20 cellular contexts compared by ENCODE assay signal in the genomic region with DNA sequence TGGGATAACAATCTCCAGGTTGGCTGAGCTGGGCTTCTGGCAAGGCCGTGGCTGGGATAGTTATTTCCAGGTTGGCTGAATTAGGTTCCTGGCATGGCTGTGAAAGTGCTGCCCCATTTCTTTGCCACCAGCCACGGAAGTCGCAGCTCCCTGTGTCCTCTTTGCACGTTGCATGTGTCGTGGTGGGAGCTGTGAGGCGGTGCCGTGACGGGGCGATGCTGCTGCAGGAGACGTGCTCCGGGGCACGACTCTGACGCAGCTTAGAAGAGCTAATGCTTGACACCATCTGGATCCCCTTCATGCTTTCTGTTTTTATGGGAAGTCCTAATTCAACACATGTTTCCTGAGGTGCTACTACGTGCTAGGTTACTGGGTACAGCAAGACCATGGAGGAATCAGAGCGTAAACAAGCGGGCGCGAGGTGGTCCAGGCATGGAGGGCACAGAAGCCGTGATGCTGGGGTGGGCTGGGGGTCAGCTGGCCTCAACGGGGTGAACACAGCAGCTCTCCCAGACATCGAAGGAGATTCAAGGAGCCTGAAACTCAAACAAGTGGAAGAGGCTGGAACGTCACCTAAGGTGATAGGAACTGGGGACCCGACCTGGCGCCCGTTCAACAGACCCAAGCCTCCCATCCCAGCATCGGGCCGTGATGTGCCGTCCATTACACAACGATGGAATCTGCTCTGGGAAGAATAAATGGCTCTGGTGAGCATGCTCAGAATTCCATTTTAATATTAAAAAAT.
DNase-seq lines count a peak whose midpoint lies in the region; ATAC-seq lines count a peak whose summit lies in the region.
"Had no signal": no experiment of that assay in that cellular context is flagged by ENCODE, and none has a peak within 500 bp of the region (broad histone marks: within the 10 kb centered on the region; RNA-seq: fewer than 3 reads in every experiment).

No MANE protein-coding gene starts in this region.

- no peak overlapping the region for H4K91ac ChIP-seq in neuronal stem cell (ENCODE audit: low read depth, low read length, poor library complexity)

- no peaks in the 10 kb centered on the region for H3K27me3 ChIP-seq in neuronal stem cell (ENCODE audit: control insufficient read depth in 3 of 3, insufficient read depth in 3 of 3, low read depth in 1 of 3, low read length in 3 of 3)
- no peaks in the 10 kb centered on the region for H3K27me3 ChIP-seq in effector memory CD4-positive, alpha-beta T cell (replicated peaks; ENCODE audit: control insufficient read depth, insufficient read depth, low read length, poor library complexity, severe bottlenecking)
- H3K27me3 ChIP-seq: BE2C had no signal

- H3K14ac ChIP-seq in neuronal stem cell (ENCODE audit: low read length) = peak overlapping the region; percentile 31

- ATAC-seq in GM21576 (IDR thresholded peaks at IDR 0.05; ENCODE audit: unreplicated experiment) = no peak

- no peak overlapping the region for H2BK120ac ChIP-seq in neuronal stem cell (ENCODE audit: low read depth, low read length)

- no peak overlapping the region for H3K4me3 Mint-ChIP-seq in activated naive CD4-positive, alpha-beta T cell treated with anti-CD3 and anti-CD28 coated beads, Interleukin-2, amount 10 ng/mL, durations not matched to agents 7 days and 5 days
- no peak overlapping the region for H3K4me3 Mint-ChIP-seq in activated naive CD4-positive, alpha-beta T cell treated with anti-CD3 and anti-CD28 coated beads for 36 hours
- H3K4me3 Mint-ChIP-seq: CD4-positive, alpha-beta memory T cell; HFFc6 had no signal

- H3K4ac ChIP-seq in neuronal stem cell (ENCODE audit: low read length) = no peak overlapping the region

- CTCF ChIA-PET in activated naive CD4-positive, alpha-beta T cell treated with anti-CD3 and anti-CD28 coated beads, Interleukin-2, amount 10 ng/mL, durations not matched to agents 7 days and 5 days (lab: Charles Lee) = interaction anchor here (1.3 kb wide), 1 partner anchor 9 kb away, joined by 3 read pairs; no protein-coding TSS in a partner anchor
- CTCF ChIA-PET in activated naive CD4-positive, alpha-beta T cell treated with anti-CD3 and anti-CD28 coated beads for 36 hours (lab: Charles Lee) = no interaction called here

- WGBS in neuronal stem cell (ENCODE audit: extremely low coverage in 2 of 2, insufficient read length in 2 of 2, insufficient replicate concordance in 1 of 2), 2 donors = no CpG with 5 or more reads among the region's 29 CpGs

- no peak overlapping the region for H3K27ac ChIP-seq in neuronal stem cell (replicated peaks; ENCODE audit: low read length)
- H3K27ac ChIP-seq in effector memory CD4-positive, alpha-beta T cell (ENCODE audit: insufficient read depth, low read length, poor library complexity, severe bottlenecking) = no peak overlapping the region
- H3K27ac ChIP-seq: A549 had no signal

- H3K4me1 ChIP-seq in neuronal stem cell (ENCODE audit: control insufficient read depth in 2 of 2, insufficient read depth in 1 of 2, low read depth in 1 of 2, low read length in 2 of 2) = peaks cover 2 to 9% of the 10 kb centered on the region in 2 donors
- no peaks in the 10 kb centered on the region for H3K4me1 ChIP-seq in effector memory CD4-positive, alpha-beta T cell (ENCODE audit: control insufficient read depth, insufficient read depth, low read length, poor library complexity, severe bottlenecking)
- H3K4me1 ChIP-seq: A549, BE2C, HAP-1 had no signal

- no peak overlapping the region for H3K4me3 ChIP-seq in neuronal stem cell (ENCODE audit: low read length in 2 of 2)
- H3K4me3 ChIP-seq in effector memory CD4-positive, alpha-beta T cell (ENCODE audit: insufficient read depth, low read depth, low read length, poor library complexity, severe bottlenecking) = no peak overlapping the region
- H3K4me3 ChIP-seq: A549, HAP-1 had no signal

- DNase-seq in activated naive CD4-positive, alpha-beta T cell treated with anti-CD3 and anti-CD28 coated beads, Interleukin-2, amount 10 ng/mL, durations not matched to agents 7 days and 5 days = peak; percentile 2
- DNase-seq in activated naive CD4-positive, alpha-beta T cell treated with anti-CD3 and anti-CD28 coated beads for 36 hours = no peak
- DNase-seq in cerebellar cortex (ENCODE audit: low spot score) (peak; percentile 5), neuronal stem cell (ENCODE audit: low spot score) (no peak)
- DNase-seq in effector memory CD4-positive, alpha-beta T cell = no peak
- DNase-seq: 8988T; ACHN; AML-193; BE2C; Calu3; CD4-positive, alpha-beta memory T cell; COR-L47; DMS53; DMS79 treated with DMSO at 0.1 percent for 48 hours; GF-D8; GOT3; HFFc6 had no signal

- no peak overlapping the region for H3K4me2 ChIP-seq in neuronal stem cell (ENCODE audit: insufficient read depth, low read length, poor library complexity, severe bottlenecking)
- H3K4me2 ChIP-seq: A549 had no signal

- H3K4me1 Mint-ChIP-seq in activated naive CD4-positive, alpha-beta T cell treated with anti-CD3 and anti-CD28 coated beads, Interleukin-2, amount 10 ng/mL, durations not matched to agents 7 days and 5 days = no peaks in the 10 kb centered on the region
- H3K4me1 Mint-ChIP-seq in activated naive CD4-positive, alpha-beta T cell treated with anti-CD3 and anti-CD28 coated beads for 36 hours (ENCODE audit: low read depth) = no peaks in the 10 kb centered on the region
- H3K4me1 Mint-ChIP-seq: CD4-positive, alpha-beta memory T cell had no signal

- no peaks in the 10 kb centered on the region for H3K36me3 ChIP-seq in neuronal stem cell (replicated peaks in 1 of 2; ENCODE audit: control insufficient read depth in 2 of 2, insufficient read depth in 2 of 2, low read length in 2 of 2)
- H3K36me3 ChIP-seq in effector memory CD4-positive, alpha-beta T cell (ENCODE audit: control insufficient read depth, insufficient read depth, low read length) = no peaks in the 10 kb centered on the region
- H3K36me3 ChIP-seq: BE2C, HAP-1 had no signal

- H2BK5ac ChIP-seq in neuronal stem cell (ENCODE audit: low read length) = peak overlapping the region; percentile 39

- no peaks in the 10 kb centered on the region for H3K9me3 ChIP-seq in neuronal stem cell (replicated peaks in 1 of 2; ENCODE audit: control insufficient read depth in 2 of 2, insufficient read depth in 1 of 2, low read depth in 1 of 2, low read length in 2 of 2)
- H3K9me3 ChIP-seq in effector memory CD4-positive, alpha-beta T cell (ENCODE audit: control insufficient read depth, low read length) = no peaks in the 10 kb centered on the region
- H3K9me3 ChIP-seq: A549, BE2C, HAP-1 had no signal

- H3K36me3 Mint-ChIP-seq in activated naive CD4-positive, alpha-beta T cell treated with anti-CD3 and anti-CD28 coated beads, Interleukin-2, amount 10 ng/mL, durations not matched to agents 7 days and 5 days = no peaks in the 10 kb centered on the region
- H3K36me3 Mint-ChIP-seq in activated naive CD4-positive, alpha-beta T cell treated with anti-CD3 and anti-CD28 coated beads for 36 hours (ENCODE audit: low read depth) = no peaks in the 10 kb centered on the region
- H3K36me3 Mint-ChIP-seq: CD4-positive, alpha-beta memory T cell had no signal

- H4K8ac ChIP-seq in neuronal stem cell (ENCODE audit: low read depth, low read length) = no peak overlapping the region

- peak overlapping the region; percentile 4 for H2BK12ac ChIP-seq in neuronal stem cell (ENCODE audit: low read length)

- H3K27ac Mint-ChIP-seq in activated naive CD4-positive, alpha-beta T cell treated with anti-CD3 and anti-CD28 coated beads, Interleukin-2, amount 10 ng/mL, durations not matched to agents 7 days and 5 days = no peak overlapping the region
- no peak overlapping the region for H3K27ac Mint-ChIP-seq in activated naive CD4-positive, alpha-beta T cell treated with anti-CD3 and anti-CD28 coated beads for 36 hours
- H3K27ac Mint-ChIP-seq: CD4-positive, alpha-beta memory T cell; HFFc6 had no signal

- no peak overlapping the region for H3K9ac ChIP-seq in neuronal stem cell (ENCODE audit: low read depth, low read length, poor library complexity)

- no peak overlapping the region for H2BK15ac ChIP-seq in neuronal stem cell (ENCODE audit: low read length)

- H3K23ac ChIP-seq in neuronal stem cell (ENCODE audit: low read depth, low read length, poor library complexity) = no peak overlapping the region

- peak overlapping the region; percentile 52 for H3K18ac ChIP-seq in neuronal stem cell (ENCODE audit: low read length)

- peak overlapping the region; percentile 85 for H2AK5ac ChIP-seq in neuronal stem cell (ENCODE audit: low read depth, low read length)

- H3K79me1 ChIP-seq in neuronal stem cell (ENCODE audit: low read depth, low read length) = no peaks in the 10 kb centered on the region

- H3K9me3 Mint-ChIP-seq in activated naive CD4-positive, alpha-beta T cell treated with anti-CD3 and anti-CD28 coated beads, Interleukin-2, amount 10 ng/mL, durations not matched to agents 7 days and 5 days = no peaks in the 10 kb centered on the region
- no peaks in the 10 kb centered on the region for H3K9me3 Mint-ChIP-seq in activated naive CD4-positive, alpha-beta T cell treated with anti-CD3 and anti-CD28 coated beads for 36 hours
- H3K9me3 Mint-ChIP-seq: CD4-positive, alpha-beta memory T cell had no signal

- peaks cover 18% of the 10 kb centered on the region for H3K27me3 Mint-ChIP-seq in activated naive CD4-positive, alpha-beta T cell treated with anti-CD3 and anti-CD28 coated beads, Interleukin-2, amount 10 ng/mL, durations not matched to agents 7 days and 5 days
- H3K27me3 Mint-ChIP-seq in activated naive CD4-positive, alpha-beta T cell treated with anti-CD3 and anti-CD28 coated beads for 36 hours (ENCODE audit: low read depth) = no peaks in the 10 kb centered on the region

- no peak overlapping the region for H2AFZ ChIP-seq in neuronal stem cell (ENCODE audit: low read length)

- intact Hi-C loops in activated naive CD4-positive, alpha-beta T cell treated with anti-CD3 and anti-CD28 coated beads for 36 hours (cut with micrococcal nuclease) = no loop called here

Comparison
In these comparisons a context has a peak if more than half of its experiments do, and no peak if none do; other contexts are left out.
1. DNase-seq: peak in activated naive CD4-positive, alpha-beta T cell treated with anti-CD3 and anti-CD28 coated beads, Interleukin-2, amount 10 ng/mL, durations not matched to agents 7 days and 5 days (single experiment) and cerebellar cortex (single experiment); none in activated naive CD4-positive, alpha-beta T cell treated with anti-CD3 and anti-CD28 coated beads for 36 hours (single experiment), neuronal stem cell (single experiment) and effector memory CD4-positive, alpha-beta T cell (0 of 3).